ENCODE assay signal across 18 cellular contexts in genomic region chr7:121294448-121294992, GRCh38. TPM values are rescaled to one million over a fixed set of nuclear protein-coding genes. Genes with fewer than 3 reads are reported as not detected.
DNase-seq lines count a peak whose midpoint lies in the region; ATAC-seq, FAIRE-seq and TF ChIP-seq lines count a peak whose summit lies in the region.
"Had no signal": no experiment of that assay in that cellular context is flagged by ENCODE, and none has a peak within 500 bp of the region (broad histone marks: within the 10 kb centered on the region; RNA-seq: fewer than 3 reads in every experiment).

No MANE protein-coding gene starts in this region.

- H3K27ac ChIP-seq in foreskin keratinocyte: no peak overlapping the region
- H3K27ac ChIP-seq: BLaER1 treated with 17β-estradiol and CSF1 and Interleukin-3, amounts not matched to agents 10 nM and 100 nM had no signal

- H3K27me3 Mint-ChIP-seq in stimulated activated memory B cell treated with anti-CD40 and anti-IgM and Interleukin-4, amounts not matched to agents 10 μg/mL and 1 μg/mL and 100 μg/mL, for 72 hours: no peaks in the 10 kb centered on the region
- H3K27me3 Mint-ChIP-seq: B cell had no signal

- FAIRE-seq in HTR-8/SVneo (lab: Jason Lieb, UNC): no peak
- FAIRE-seq: GM12878, H1 had no signal

- H3K4me3 Mint-ChIP-seq in stimulated activated memory B cell treated with anti-CD40 and anti-IgM and Interleukin-4, amounts not matched to agents 10 μg/mL and 1 μg/mL and 100 μg/mL, for 72 hours: no peak overlapping the region
- H3K4me3 Mint-ChIP-seq: B cell; CD8-positive, alpha-beta T cell; H9 had no signal

- peaks cover 40% of the 10 kb centered on the region for H3K36me3 Mint-ChIP-seq in stimulated activated memory B cell treated with anti-CD40 and anti-IgM and Interleukin-4, amounts not matched to agents 10 μg/mL and 1 μg/mL and 100 μg/mL, for 72 hours
- H3K36me3 Mint-ChIP-seq: CD8-positive, alpha-beta T cell had no signal

- peak; percentile 48 for ATAC-seq in foreskin keratinocyte
- no peak for ATAC-seq in stimulated activated memory B cell treated with anti-CD40 and anti-IgM and Interleukin-4, amounts not matched to agents 10 μg/mL and 1 μg/mL and 100 μg/mL, for 72 hours
- ATAC-seq in HG02759 (IDR thresholded peaks at IDR 0.05; ENCODE audit: unreplicated experiment): no peak
- ATAC-seq: CD8-positive, alpha-beta T cell; GM12878 had no signal

- H3K4me1 Mint-ChIP-seq in stimulated activated memory B cell treated with anti-CD40 and anti-IgM and Interleukin-4, amounts not matched to agents 10 μg/mL and 1 μg/mL and 100 μg/mL, for 72 hours: peaks cover 12% of the 10 kb centered on the region
- H3K4me1 Mint-ChIP-seq: H9 had no signal

- no peaks in the 10 kb centered on the region for H3K27me3 ChIP-seq in foreskin keratinocyte
- H3K27me3 ChIP-seq: BLaER1 treated with 17β-estradiol and CSF1 and Interleukin-3, amounts not matched to agents 10 nM and 100 nM had no signal

- H3K9me3 Mint-ChIP-seq in stimulated activated memory B cell treated with anti-CD40 and anti-IgM and Interleukin-4, amounts not matched to agents 10 μg/mL and 1 μg/mL and 100 μg/mL, for 72 hours: peaks cover 8% of the 10 kb centered on the region
- H3K9me3 Mint-ChIP-seq: CD8-positive, alpha-beta T cell had no signal

- peak overlapping the region; percentile 38 for H3K27ac Mint-ChIP-seq in stimulated activated memory B cell treated with anti-CD40 and anti-IgM and Interleukin-4, amounts not matched to agents 10 μg/mL and 1 μg/mL and 100 μg/mL, for 72 hours
- H3K27ac Mint-ChIP-seq: B cell; CD8-positive, alpha-beta T cell; H9 had no signal

- H3K4me1 ChIP-seq in foreskin keratinocyte: peaks cover 10% of the 10 kb centered on the region
- H3K4me1 ChIP-seq: BLaER1 treated with 17β-estradiol and CSF1 and Interleukin-3, amounts not matched to agents 10 nM and 100 nM had no signal

- no peak for TF ChIP-seq CTCF in foreskin keratinocyte (conservative IDR thresholded peaks at IDR 0.05)

- DNase-seq in M059J (ENCODE audit: low read depth) (peak; percentile 29), RPMI7951 (ENCODE audit: low read depth) (peak; percentile 39), foreskin keratinocyte (peak in 1 of 2 donors; percentile 35), HTR-8/SVneo (ENCODE audit: insufficient read length, low spot score) (no peak)
- no peak for DNase-seq in effector CD8-positive, alpha-beta T cell (lab: John Stamatoyannopoulos, UW)
- DNase-seq: Calu3; CD8-positive, alpha-beta T cell; DMS79 treated with DMSO at 0.1 percent for 48 hours; H9 had no signal

RNA-seq across cellular contexts. Expression of gene WNT16, which starts 34.3 kb away (rescaled TPM):
- total RNA-seq in M059J (2014; rRNA removed; shearing (Covaris generic)): 0.17 TPM in 1 of 2 replicates, not detected in the other
- 0.39 TPM in 1 of 2 replicates, not detected in the other for total RNA-seq in RPMI7951 (2014; rRNA removed; shearing (Covaris generic))
- not detected in 2 replicates for total RNA-seq in foreskin keratinocyte
- polyA plus RNA-seq in foreskin keratinocyte: not detected in 2 replicates
- total RNA-seq: A172; Calu3; CD8-positive, alpha-beta T cell; G401; H9; HT-29 had no signal

Comparison
In these comparisons a context has a peak if more than half of its experiments do, and no peak if none do; other contexts are left out.
1. DNase-seq: peak in M059J (single experiment) and RPMI7951 (single experiment); none in HTR-8/SVneo (single experiment) and effector CD8-positive, alpha-beta T cell (single experiment).